In the genomic region with DNA sequence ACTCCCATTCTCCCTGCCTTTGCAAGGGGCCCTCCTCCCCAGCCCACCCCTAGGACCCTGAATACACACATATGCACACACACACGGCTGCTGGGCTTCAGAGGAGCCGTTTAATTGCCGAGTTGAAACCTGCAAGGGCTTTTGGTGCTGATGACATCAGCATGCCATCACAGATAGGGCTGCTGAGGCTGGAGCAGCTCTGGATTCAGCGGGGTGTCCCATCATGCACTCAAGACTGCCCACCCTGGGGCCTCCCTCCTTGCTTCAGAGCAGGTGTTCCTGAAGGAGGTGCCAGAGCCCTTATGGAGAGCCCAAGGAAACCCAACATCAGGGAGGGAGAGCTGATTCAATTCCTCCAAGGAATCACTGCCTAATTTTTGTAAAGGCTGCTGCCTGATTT, we compare ENCODE assay signal across 36 cellular contexts. TPM values are rescaled to one million over a fixed set of nuclear protein-coding genes. Genes with fewer than 3 reads are reported as not detected.
"Had no signal": no experiment of that assay in that cellular context is flagged by ENCODE, and none has a peak within 500 bp of the region (broad histone marks: within the 10 kb centered on the region; RNA-seq: fewer than 3 reads in every experiment).

No MANE protein-coding gene starts in this region.

- DNase-seq: activated B cell treated with CpG ODN at 0.5 μM for 24 hours; activated CD4-positive, alpha-beta memory T cell treated with anti-CD3 and anti-CD28 coated beads for 36 hours; activated CD4-positive, alpha-beta T cell treated with anti-CD3 and anti-CD28 coated beads for 4 hours; activated CD4-positive, alpha-beta T cell treated with anti-CD3 and anti-CD28 coated beads, Interleukin-2, amount 10 ng/mL, durations not matched to agents 24 days and 14 days; activated CD4-positive, alpha-beta T cell treated with anti-CD3 and anti-CD28 coated beads, Interleukin-2, amount 50 U/mL, for 1 hour; activated CD4-positive, alpha-beta T cell treated with anti-CD3 and anti-CD28 coated beads, Interleukin-2, amount 50 U/mL, for 4 hours; activated CD4-positive, CD25-positive, alpha-beta regulatory T cell treated with anti-CD3 and anti-CD28 coated beads, Interleukin-2, amount 50 U/mL, for 72 hours; activated CD8-positive, alpha-beta memory T cell treated with anti-CD3 and anti-CD28 coated beads, Interleukin-2, amount 50 U/mL, for 4 hours; activated CD8-positive, alpha-beta T cell treated with anti-CD3 and anti-CD28 coated beads for 36 hours; activated gamma-delta T cell; activated naive CD4-positive, alpha-beta T cell treated with Interleukin-2 at 50 U/mL for 16 hours; activated naive CD8-positive, alpha-beta T cell treated with anti-CD3 and anti-CD28 coated beads, Interleukin-2, amount 10 ng/mL, durations not matched to agents 7 days and 5 days; activated naive CD8-positive, alpha-beta T cell treated with anti-CD3 and anti-CD28 coated beads, Interleukin-2, amount 50 U/mL, for 24 hours; activated T-cell treated with anti-CD3 and anti-CD28 coated beads for 4 hours; activated T-cell treated with anti-CD3 and anti-CD28 coated beads, Interleukin-2, amount 50 U/mL, for 1 hour; activated T-cell treated with anti-CD3 and anti-CD28 coated beads, Interleukin-2, amount 50 U/mL, for 4 hours; activated T-cell treated with anti-CD3 and anti-CD28 coated beads, Interleukin-2, amount 50 U/mL, for 72 hours; amygdala; anterior cingulate cortex; caudate nucleus; cerebellar nuclear complex; T-helper 1 cell; T-helper 2 cell; T-helper 9 cell had no signal

- H3K27ac ChIP-seq: ascending aorta, cardiac muscle cell, VCaP had no signal

- H3K4me3 Mint-ChIP-seq: activated B cell treated with CpG ODN at 0.5 μM for 24 hours; activated CD4-positive, alpha-beta memory T cell treated with anti-CD3 and anti-CD28 coated beads for 36 hours; activated CD4-positive, alpha-beta T cell treated with anti-CD3 and anti-CD28 coated beads, Interleukin-2, amount 10 ng/mL, durations not matched to agents 24 days and 14 days; activated CD8-positive, alpha-beta T cell treated with anti-CD3 and anti-CD28 coated beads for 36 hours; activated naive CD4-positive, alpha-beta T cell treated with anti-CD3 and anti-CD28 coated beads, Interleukin-2, amount 10 ng/mL, durations not matched to agents 7 days and 5 days; activated naive CD4-positive, alpha-beta T cell treated with anti-CD3 and anti-CD28 coated beads, Interleukin-2, amount 50 U/mL, for 24 hours; activated naive CD8-positive, alpha-beta T cell; activated naive CD8-positive, alpha-beta T cell treated with anti-CD3 and anti-CD28 coated beads, Interleukin-2, amount 10 ng/mL, durations not matched to agents 7 days and 5 days; activated naive CD8-positive, alpha-beta T cell treated with anti-CD3 and anti-CD28 coated beads, Interleukin-2, amount 50 U/mL, for 24 hours; activated T-cell treated with anti-CD3 and anti-CD28 coated beads, Interleukin-2, amount 50 U/mL, for 4 hours; activated T-cell treated with anti-CD3 and anti-CD28 coated beads, Interleukin-2, amount 50 U/mL, for 72 hours; brain; central memory CD8-positive, alpha-beta T cell; T-helper 1 cell treated with Interleukin-12 subunit alpha and Interleukin-12 subunit beta and Interleukin-4 antibody, amounts not matched to agents 30 μg/mL and 1 μg/mL, for 36 hours; T-helper 2 cell treated with Interferon-gamma antibody and Interleukin-4, amounts not matched to agents 5 μg/mL and 100 μg/mL, for 36 hours had no signal

- H3K36me3 ChIP-seq: ascending aorta, cardiac muscle cell had no signal

- ATAC-seq: activated CD8-positive, alpha-beta T cell treated with anti-CD3 and anti-CD28 coated beads for 36 hours; activated naive CD8-positive, alpha-beta T cell treated with anti-CD3 and anti-CD28 coated beads, Interleukin-2, amount 50 U/mL, for 24 hours; activated T-cell treated with anti-CD3 and anti-CD28 coated beads, Interleukin-2, amount 50 U/mL, for 4 hours; activated T-cell treated with anti-CD3 and anti-CD28 coated beads, Interleukin-2, amount 50 U/mL, for 72 hours had no signal

- H3K9me3 ChIP-seq: ascending aorta had no signal

- H3K36me3 Mint-ChIP-seq: activated CD4-positive, alpha-beta memory T cell treated with anti-CD3 and anti-CD28 coated beads for 36 hours; activated naive CD4-positive, alpha-beta T cell treated with anti-CD3 and anti-CD28 coated beads, Interleukin-2, amount 10 ng/mL, durations not matched to agents 7 days and 5 days; activated naive CD4-positive, alpha-beta T cell treated with anti-CD3 and anti-CD28 coated beads, Interleukin-2, amount 50 U/mL, for 24 hours; activated naive CD8-positive, alpha-beta T cell; activated naive CD8-positive, alpha-beta T cell treated with anti-CD3 and anti-CD28 coated beads, Interleukin-2, amount 10 ng/mL, durations not matched to agents 7 days and 5 days; brain had no signal

- H3K4me3 ChIP-seq: ascending aorta, cardiac muscle cell had no signal

- H3K9me3 Mint-ChIP-seq: activated B cell treated with CpG ODN at 0.5 μM for 24 hours; activated CD4-positive, alpha-beta memory T cell treated with anti-CD3 and anti-CD28 coated beads for 36 hours; activated CD4-positive, alpha-beta T cell treated with anti-CD3 and anti-CD28 coated beads, Interleukin-2, amount 10 ng/mL, durations not matched to agents 24 days and 14 days; activated CD8-positive, alpha-beta T cell treated with anti-CD3 and anti-CD28 coated beads for 36 hours; activated naive CD4-positive, alpha-beta T cell treated with anti-CD3 and anti-CD28 coated beads, Interleukin-2, amount 10 ng/mL, durations not matched to agents 7 days and 5 days; activated naive CD4-positive, alpha-beta T cell treated with anti-CD3 and anti-CD28 coated beads, Interleukin-2, amount 50 U/mL, for 24 hours; activated naive CD8-positive, alpha-beta T cell treated with anti-CD3 and anti-CD28 coated beads, Interleukin-2, amount 10 ng/mL, durations not matched to agents 7 days and 5 days; activated naive CD8-positive, alpha-beta T cell treated with anti-CD3 and anti-CD28 coated beads, Interleukin-2, amount 50 U/mL, for 24 hours; activated T-cell treated with anti-CD3 and anti-CD28 coated beads, Interleukin-2, amount 50 U/mL, for 4 hours; activated T-cell treated with anti-CD3 and anti-CD28 coated beads, Interleukin-2, amount 50 U/mL, for 72 hours; activated T-helper 2 cell treated with anti-CD3 and anti-CD28 coated beads, Interferon-gamma antibody, Interleukin-2, Interleukin-4, amounts not matched to agents 10 μg/mL and 5 μg/mL and 100 μg/mL, durations not matched to agents 14 hours and 24 hours and 36 hours; central memory CD8-positive, alpha-beta T cell; T-helper 1 cell treated with Interleukin-12 subunit alpha and Interleukin-12 subunit beta and Interleukin-4 antibody, amounts not matched to agents 30 μg/mL and 1 μg/mL, for 36 hours; T-helper 2 cell treated with Interferon-gamma antibody and Interleukin-4, amounts not matched to agents 5 μg/mL and 100 μg/mL, for 36 hours had no signal

- H3K27ac Mint-ChIP-seq: activated B cell treated with CpG ODN at 0.5 μM for 24 hours; activated CD4-positive, alpha-beta memory T cell treated with anti-CD3 and anti-CD28 coated beads for 36 hours; activated CD4-positive, alpha-beta T cell treated with anti-CD3 and anti-CD28 coated beads, Interleukin-2, amount 10 ng/mL, durations not matched to agents 24 days and 14 days; activated CD8-positive, alpha-beta T cell treated with anti-CD3 and anti-CD28 coated beads for 36 hours; activated naive CD4-positive, alpha-beta T cell treated with anti-CD3 and anti-CD28 coated beads, Interleukin-2, amount 10 ng/mL, durations not matched to agents 7 days and 5 days; activated naive CD4-positive, alpha-beta T cell treated with anti-CD3 and anti-CD28 coated beads, Interleukin-2, amount 50 U/mL, for 24 hours; activated naive CD8-positive, alpha-beta T cell; activated naive CD8-positive, alpha-beta T cell treated with anti-CD3 and anti-CD28 coated beads, Interleukin-2, amount 10 ng/mL, durations not matched to agents 7 days and 5 days; activated naive CD8-positive, alpha-beta T cell treated with anti-CD3 and anti-CD28 coated beads, Interleukin-2, amount 50 U/mL, for 24 hours; activated T-cell treated with anti-CD3 and anti-CD28 coated beads, Interleukin-2, amount 50 U/mL, for 72 hours; activated T-helper 2 cell treated with anti-CD3 and anti-CD28 coated beads, Interferon-gamma antibody, Interleukin-2, Interleukin-4, amounts not matched to agents 10 μg/mL and 5 μg/mL and 100 μg/mL, durations not matched to agents 14 hours and 24 hours and 36 hours; brain; T-helper 1 cell treated with Interleukin-12 subunit alpha and Interleukin-12 subunit beta and Interleukin-4 antibody, amounts not matched to agents 30 μg/mL and 1 μg/mL, for 36 hours; T-helper 2 cell treated with Interferon-gamma antibody and Interleukin-4, amounts not matched to agents 5 μg/mL and 100 μg/mL, for 36 hours had no signal

- H3K4me1 Mint-ChIP-seq: activated CD4-positive, alpha-beta T cell treated with anti-CD3 and anti-CD28 coated beads, Interleukin-2, amount 10 ng/mL, durations not matched to agents 24 days and 14 days; activated naive CD4-positive, alpha-beta T cell treated with anti-CD3 and anti-CD28 coated beads, Interleukin-2, amount 10 ng/mL, durations not matched to agents 7 days and 5 days; activated naive CD8-positive, alpha-beta T cell treated with anti-CD3 and anti-CD28 coated beads, Interleukin-2, amount 10 ng/mL, durations not matched to agents 7 days and 5 days had no signal

RNA-seq across cellular contexts. Expression of a gene that starts 5.7 kb away (rescaled TPM):
- total RNA-seq: activated B cell treated with CpG ODN at 0.5 μM for 24 hours; activated CD4-positive, alpha-beta memory T cell treated with anti-CD3 and anti-CD28 coated beads for 36 hours; activated CD4-positive, alpha-beta T cell treated with anti-CD3 and anti-CD28 coated beads, Interleukin-2, amount 10 ng/mL, durations not matched to agents 24 days and 14 days; activated CD8-positive, alpha-beta memory T cell treated with anti-CD3 and anti-CD28 coated beads for 36 hours; activated CD8-positive, alpha-beta T cell treated with anti-CD3 and anti-CD28 coated beads for 36 hours; activated naive CD8-positive, alpha-beta T cell treated with anti-CD3 and anti-CD28 coated beads, Interleukin-2, amount 10 ng/mL, durations not matched to agents 7 days and 5 days; activated T-cell treated with anti-CD3 and anti-CD28 coated beads, Interleukin-2, amount 50 U/mL, for 4 hours; activated T-helper 2 cell treated with anti-CD3 and anti-CD28 coated beads, Interferon-gamma antibody, Interleukin-2, Interleukin-4, amounts not matched to agents 10 μg/mL and 5 μg/mL and 100 μg/mL, durations not matched to agents 14 hours and 24 hours and 36 hours; ascending aorta had no signal
